ENCODE assay signal across 21 cellular contexts in genomic region chr2:7905756-7906155, GRCh38.
DNase-seq lines count a peak whose midpoint lies in the region; ATAC-seq and TF ChIP-seq lines count a peak whose summit lies in the region.
"Had no signal": no experiment of that assay in that cellular context is flagged by ENCODE, and none has a peak within 500 bp of the region (broad histone marks: within the 10 kb centered on the region; RNA-seq: fewer than 3 reads in every experiment).

No MANE protein-coding gene starts in this region.

- ATAC-seq in mucosa of descending colon (peak; percentile 73), HG02840 (IDR thresholded peaks at IDR 0.05; ENCODE audit: low FRiP score, unreplicated experiment) (no peak)
- no peak for ATAC-seq in stimulated activated naive B cell treated with anti-CD40 and anti-IgM and Interleukin-4, amounts not matched to agents 10 μg/mL and 1 μg/mL and 100 μg/mL, for 72 hours (replicated peaks)
- ATAC-seq: effector memory CD8-positive, alpha-beta T cell; right cardiac atrium; upper lobe of right lung had no signal

- H3K9me2 ChIP-seq in DOHH2 (replicated peaks; ENCODE audit: control insufficient read depth, low read length), result no peaks in the 10 kb centered on the region

- H3K4me3 ChIP-seq in DOHH2 (ENCODE audit: low read length) (no peak overlapping the region), mucosa of descending colon (no peak overlapping the region)
- H3K4me3 ChIP-seq: upper lobe of right lung had no signal

- no peaks in the 10 kb centered on the region for H3K36me3 Mint-ChIP-seq in stimulated activated naive B cell treated with anti-CD40 and anti-IgM and Interleukin-4, amounts not matched to agents 10 μg/mL and 1 μg/mL and 100 μg/mL, for 72 hours
- H3K36me3 Mint-ChIP-seq: activated naive CD4-positive, alpha-beta T cell treated with anti-CD3 and anti-CD28 coated beads, Interleukin-2, amount 10 ng/mL, durations not matched to agents 7 days and 5 days; CD4-positive, alpha-beta memory T cell had no signal

- H3K27ac Mint-ChIP-seq in stimulated activated naive B cell treated with anti-CD40 and anti-IgM and Interleukin-4, amounts not matched to agents 10 μg/mL and 1 μg/mL and 100 μg/mL, for 72 hours, result no peak overlapping the region
- H3K27ac Mint-ChIP-seq: activated naive CD4-positive, alpha-beta T cell treated with anti-CD3 and anti-CD28 coated beads, Interleukin-2, amount 10 ng/mL, durations not matched to agents 7 days and 5 days; CD4-positive, alpha-beta memory T cell; effector memory CD8-positive, alpha-beta T cell; stimulated activated naive CD8-positive, alpha-beta T cell treated with anti-CD3 and anti-CD28 coated beads, Interleukin-15, Interleukin-2, amounts not matched to agents 100 ng/mL and 50 ng/mL, for 24 hours had no signal

- peaks cover 3 to 4% of the 10 kb centered on the region in 2 donors for H3K9me3 Mint-ChIP-seq in stimulated activated naive B cell treated with anti-CD40 and anti-IgM and Interleukin-4, amounts not matched to agents 10 μg/mL and 1 μg/mL and 100 μg/mL, for 72 hours
- H3K9me3 Mint-ChIP-seq: CD4-positive, alpha-beta memory T cell; effector memory CD8-positive, alpha-beta T cell had no signal

- no peaks in the 10 kb centered on the region for H3K4me1 Mint-ChIP-seq in stimulated activated naive B cell treated with anti-CD40 and anti-IgM and Interleukin-4, amounts not matched to agents 10 μg/mL and 1 μg/mL and 100 μg/mL, for 72 hours
- H3K4me1 Mint-ChIP-seq: CD4-positive, alpha-beta memory T cell had no signal

- TF ChIP-seq CTCF in DOHH2 (IDR thresholded peaks at IDR 0.05; ENCODE audit: low read depth, low read length, poor library complexity, severe bottlenecking) (no peak), mucosa of descending colon (IDR thresholded peaks at IDR 0.05) (no peak)

- H3K4me3 Mint-ChIP-seq in stimulated activated naive B cell treated with anti-CD40 and anti-IgM and Interleukin-4, amounts not matched to agents 10 μg/mL and 1 μg/mL and 100 μg/mL, for 72 hours, result no peak overlapping the region
- H3K4me3 Mint-ChIP-seq: activated naive CD4-positive, alpha-beta T cell treated with anti-CD3 and anti-CD28 coated beads, Interleukin-2, amount 10 ng/mL, durations not matched to agents 7 days and 5 days; CD4-positive, alpha-beta memory T cell; effector memory CD8-positive, alpha-beta T cell; stimulated activated naive CD8-positive, alpha-beta T cell treated with anti-CD3 and anti-CD28 coated beads, Interleukin-15, Interleukin-2, amounts not matched to agents 100 ng/mL and 50 ng/mL, for 24 hours had no signal

- peak overlapping the region; percentile 18 for H3K4me2 ChIP-seq in DOHH2 (ENCODE audit: low read length)

- H3K36me3 ChIP-seq in DOHH2 (ENCODE audit: control insufficient read depth, low read length) (no peaks in the 10 kb centered on the region), mucosa of descending colon (ENCODE audit: low read depth) (no peaks in the 10 kb centered on the region)
- H3K36me3 ChIP-seq: upper lobe of right lung had no signal

- peaks cover 47% of the 10 kb centered on the region for H3K4me1 ChIP-seq in DOHH2 (ENCODE audit: control insufficient read depth, low read length)
- H3K4me1 ChIP-seq in mucosa of descending colon (ENCODE audit: low read depth), result peaks cover 2% of the 10 kb centered on the region
- H3K4me1 ChIP-seq: upper lobe of right lung had no signal

- H3K27me3 Mint-ChIP-seq in stimulated activated naive B cell treated with anti-CD40 and anti-IgM and Interleukin-4, amounts not matched to agents 10 μg/mL and 1 μg/mL and 100 μg/mL, for 72 hours, result peaks cover 17 to 22% of the 10 kb centered on the region in 2 donors
- H3K27me3 Mint-ChIP-seq: CD4-positive, alpha-beta memory T cell had no signal

- DNase-seq in NCI-H2029 treated with DMSO at 0.1 percent for 48 hours (lab: John Stamatoyannopoulos, UW) (peak; percentile 72), NCI-H526 treated with DMSO at 0.1 percent for 48 hours (lab: John Stamatoyannopoulos, UW) (peak; percentile 85), mucosa of descending colon (peak; percentile 54 to 64 (median 59)), UCSD-AML1 (lab: John Stamatoyannopoulos, UW; ENCODE audit: unreplicated experiment) (no peak)
- no peak for DNase-seq in stimulated activated naive B cell treated with anti-CD40 and anti-IgM and Interleukin-4, amounts not matched to agents 10 μg/mL and 1 μg/mL and 100 μg/mL, for 72 hours
- DNase-seq: activated CD4-positive, alpha-beta T cell treated with anti-CD3 and anti-CD28 coated beads, Interleukin-2, amount 50 U/mL, for 1 hour; activated naive CD4-positive, alpha-beta T cell treated with anti-CD3 and anti-CD28 coated beads, Interleukin-2, amount 10 ng/mL, durations not matched to agents 7 days and 5 days; activated T-cell treated with anti-CD3 and anti-CD28 coated beads for 4 hours; aorta; CD4-positive, alpha-beta memory T cell; cerebellar nuclear complex; effector memory CD8-positive, alpha-beta T cell; glutamatergic neuron; HCEC 1CT; nucleus accumbens; right cardiac atrium; SW 1271; upper lobe of right lung had no signal

- no peaks in the 10 kb centered on the region for H3K79me2 ChIP-seq in DOHH2 (ENCODE audit: control insufficient read depth, low read length)

- H4K20me1 ChIP-seq in DOHH2 (ENCODE audit: control insufficient read depth, insufficient read depth, low read depth, low read length), result no peaks in the 10 kb centered on the region

- intact Hi-C loops in mucosa of descending colon (cut with DNase I, micrococcal nuclease), result no loop called here

- peaks cover 4% of the 10 kb centered on the region; the same call in 1 of the 2 replicates for H3K9me3 ChIP-seq in DOHH2 (ENCODE audit: control insufficient read depth, insufficient read depth, low read length)
- H3K9me3 ChIP-seq in mucosa of descending colon, result no peaks in the 10 kb centered on the region
- H3K9me3 ChIP-seq: upper lobe of right lung had no signal

- H3K27ac ChIP-seq in DOHH2 (ENCODE audit: low read depth, low read length), result no peak overlapping the region
- H3K27ac ChIP-seq: upper lobe of right lung had no signal

- no peaks in the 10 kb centered on the region for H3F3A ChIP-seq in DOHH2 (ENCODE audit: control insufficient read depth, insufficient read depth)

- no peaks in the 10 kb centered on the region for H3K27me3 ChIP-seq in DOHH2 (ENCODE audit: control insufficient read depth, low read length)
- H3K27me3 ChIP-seq: upper lobe of right lung had no signal

Comparison
In these comparisons a context has a peak if more than half of its experiments do, and no peak if none do; other contexts are left out.
1. DNase-seq: peak in NCI-H2029 treated with DMSO at 0.1 percent for 48 hours (single experiment), NCI-H526 treated with DMSO at 0.1 percent for 48 hours (single experiment) and mucosa of descending colon (3 of 3); none in UCSD-AML1 (single experiment) and stimulated activated naive B cell treated with anti-CD40 and anti-IgM and Interleukin-4, amounts not matched to agents 10 μg/mL and 1 μg/mL and 100 μg/mL, for 72 hours (single experiment).